Comparison of ENCODE assay signal across 2 cellular contexts in the genomic region with DNA sequence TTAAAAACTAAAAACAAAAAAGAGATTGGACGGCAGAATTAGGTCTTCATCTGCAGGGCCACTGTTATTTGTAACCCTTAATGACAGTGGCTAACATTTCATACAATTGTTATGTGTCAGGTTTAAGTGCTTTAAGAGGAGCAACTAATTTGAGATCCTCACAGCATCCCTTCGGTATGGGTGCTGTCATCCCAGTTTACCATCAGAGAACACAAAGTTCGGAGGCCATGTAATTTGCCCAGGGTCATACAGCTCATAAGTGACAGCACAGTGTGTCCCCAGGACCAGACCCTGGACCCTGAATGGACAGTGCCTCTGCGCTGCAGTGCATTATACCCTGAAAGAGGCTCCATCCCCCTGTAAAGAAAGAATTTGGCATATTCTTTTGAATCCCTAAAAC.
TF ChIP-seq lines count a peak whose summit lies in the region.

No MANE protein-coding gene starts in this region.

TF ChIP-seq in SK-N-SH, 30 proteins besides CTCF, POLR2A, EP300 and RAD21:
- TF ChIP-seq CHD2 (IDR thresholded peaks at IDR 0.05; ENCODE audit: low read length, partially characterized antibody), result no peak
- TF ChIP-seq, protein P1, sequence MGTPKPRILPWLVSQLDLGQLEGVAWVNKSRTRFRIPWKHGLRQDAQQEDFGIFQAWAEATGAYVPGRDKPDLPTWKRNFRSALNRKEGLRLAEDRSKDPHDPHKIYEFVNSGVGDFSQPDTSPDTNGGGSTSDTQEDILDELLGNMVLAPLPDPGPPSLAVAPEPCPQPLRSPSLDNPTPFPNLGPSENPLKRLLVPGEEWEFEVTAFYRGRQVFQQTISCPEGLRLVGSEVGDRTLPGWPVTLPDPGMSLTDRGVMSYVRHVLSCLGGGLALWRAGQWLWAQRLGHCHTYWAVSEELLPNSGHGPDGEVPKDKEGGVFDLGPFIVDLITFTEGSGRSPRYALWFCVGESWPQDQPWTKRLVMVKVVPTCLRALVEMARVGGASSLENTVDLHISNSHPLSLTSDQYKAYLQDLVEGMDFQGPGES (IDR thresholded peaks at IDR 0.05; ENCODE audit: low read depth, low read length), result no peak

TF ChIP-seq in SK-N-SH treated with all-trans-retinoic acid at 6 μM for 48 hours, 23 proteins besides CTCF, POLR2A, EP300 and RAD21:
- no peak for TF ChIP-seq ESRRG (CRISPR knock-in tag; IDR thresholded peaks at IDR 0.05)
- no peak for TF ChIP-seq ARNTL (CRISPR knock-in tag; IDR thresholded peaks at IDR 0.05; ENCODE audit: borderline replicate concordance, low read depth)
- no peak for TF ChIP-seq ISL1 (CRISPR knock-in tag; IDR thresholded peaks at IDR 0.05)
- TF ChIP-seq CSDC2 (CRISPR knock-in tag; IDR thresholded peaks at IDR 0.05), result no peak
- TF ChIP-seq, protein P2, sequence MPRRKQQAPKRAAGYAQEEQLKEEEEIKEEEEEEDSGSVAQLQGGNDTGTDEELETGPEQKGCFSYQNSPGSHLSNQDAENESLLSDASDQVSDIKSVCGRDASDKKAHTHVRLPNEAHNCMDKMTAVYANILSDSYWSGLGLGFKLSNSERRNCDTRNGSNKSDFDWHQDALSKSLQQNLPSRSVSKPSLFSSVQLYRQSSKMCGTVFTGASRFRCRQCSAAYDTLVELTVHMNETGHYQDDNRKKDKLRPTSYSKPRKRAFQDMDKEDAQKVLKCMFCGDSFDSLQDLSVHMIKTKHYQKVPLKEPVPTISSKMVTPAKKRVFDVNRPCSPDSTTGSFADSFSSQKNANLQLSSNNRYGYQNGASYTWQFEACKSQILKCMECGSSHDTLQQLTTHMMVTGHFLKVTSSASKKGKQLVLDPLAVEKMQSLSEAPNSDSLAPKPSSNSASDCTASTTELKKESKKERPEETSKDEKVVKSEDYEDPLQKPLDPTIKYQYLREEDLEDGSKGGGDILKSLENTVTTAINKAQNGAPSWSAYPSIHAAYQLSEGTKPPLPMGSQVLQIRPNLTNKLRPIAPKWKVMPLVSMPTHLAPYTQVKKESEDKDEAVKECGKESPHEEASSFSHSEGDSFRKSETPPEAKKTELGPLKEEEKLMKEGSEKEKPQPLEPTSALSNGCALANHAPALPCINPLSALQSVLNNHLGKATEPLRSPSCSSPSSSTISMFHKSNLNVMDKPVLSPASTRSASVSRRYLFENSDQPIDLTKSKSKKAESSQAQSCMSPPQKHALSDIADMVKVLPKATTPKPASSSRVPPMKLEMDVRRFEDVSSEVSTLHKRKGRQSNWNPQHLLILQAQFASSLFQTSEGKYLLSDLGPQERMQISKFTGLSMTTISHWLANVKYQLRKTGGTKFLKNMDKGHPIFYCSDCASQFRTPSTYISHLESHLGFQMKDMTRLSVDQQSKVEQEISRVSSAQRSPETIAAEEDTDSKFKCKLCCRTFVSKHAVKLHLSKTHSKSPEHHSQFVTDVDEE (CRISPR knock-in tag; IDR thresholded peaks at IDR 0.05), result no peak
- no peak for TF ChIP-seq ZNF70 (CRISPR knock-in tag; IDR thresholded peaks at IDR 0.05)
- no peak for TF ChIP-seq CSRNP3 (CRISPR knock-in tag; IDR thresholded peaks at IDR 0.05)
- TF ChIP-seq SNAI2 (CRISPR knock-in tag; IDR thresholded peaks at IDR 0.05), result no peak
- TF ChIP-seq ZNF565 (CRISPR knock-in tag; conservative IDR thresholded peaks at IDR 0.05; ENCODE audit: low read depth), result no peak
- TF ChIP-seq TCF4 (CRISPR knock-in tag; IDR thresholded peaks at IDR 0.05; ENCODE audit: borderline replicate concordance), result no peak
- no peak for TF ChIP-seq PPARA (CRISPR knock-in tag; IDR thresholded peaks at IDR 0.05; ENCODE audit: borderline replicate concordance)
